ENCODE assay signal across 14 cellular contexts in the genomic region with DNA sequence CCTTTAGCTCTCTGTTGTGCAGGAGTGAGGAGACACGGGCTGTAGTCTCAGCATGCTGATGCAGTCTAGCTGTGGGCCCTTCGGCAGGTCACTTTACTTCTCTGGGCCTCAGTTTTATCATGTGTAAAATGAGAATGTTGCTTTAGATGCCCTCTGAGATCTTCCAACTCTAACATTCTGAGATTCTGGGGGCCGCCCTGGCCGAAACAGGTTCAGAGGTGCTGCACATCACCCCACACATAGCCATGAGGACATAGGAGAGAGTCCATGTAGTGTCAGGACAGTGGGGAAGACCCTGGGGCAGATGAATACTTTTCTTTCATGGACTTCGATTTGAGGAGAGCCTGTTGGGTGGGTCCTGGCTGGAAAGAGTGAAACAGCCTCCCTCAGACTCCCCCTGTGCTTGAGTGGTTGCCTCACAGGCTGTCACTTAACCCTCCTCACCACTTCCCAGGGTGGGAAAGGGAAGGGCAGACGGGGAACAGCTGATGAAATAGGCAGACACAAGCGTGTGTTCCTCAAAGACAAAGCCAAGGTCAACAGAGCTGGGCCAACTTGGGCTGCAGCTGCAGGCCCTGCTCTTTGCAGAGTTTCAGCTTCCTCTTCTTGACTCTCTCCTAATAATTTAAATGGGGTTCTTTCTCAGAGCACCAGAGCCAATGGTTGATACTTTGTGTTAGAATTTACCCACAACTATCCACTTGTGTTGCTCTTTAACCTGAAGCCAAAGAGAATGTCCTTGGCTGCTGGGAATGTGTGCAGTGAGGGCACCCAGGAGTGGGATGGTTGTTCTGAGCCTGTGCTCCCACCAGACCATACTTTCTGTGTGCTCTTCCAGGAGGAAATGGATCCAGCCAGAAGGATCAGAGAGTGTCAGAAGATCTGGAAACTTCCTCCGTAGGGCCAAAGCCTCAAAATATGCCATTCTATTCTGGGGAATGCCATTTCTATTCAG. TPM values are rescaled to one million over a fixed set of nuclear protein-coding genes. Genes with fewer than 3 reads are reported as not detected.
DNase-seq lines count a peak whose midpoint lies in the region; ATAC-seq and TF ChIP-seq lines count a peak whose summit lies in the region.
"Had no signal": no experiment of that assay in that cellular context is flagged by ENCODE, and none has a peak within 500 bp of the region (broad histone marks: within the 10 kb centered on the region; RNA-seq: fewer than 3 reads in every experiment).

No MANE protein-coding gene starts in this region.

- no peak for TF ChIP-seq CTCF in gastrocnemius medialis (IDR thresholded peaks at IDR 0.05 in 4 of 5, conservative IDR thresholded peaks at IDR 0.05 in 1 of 5)

- H3K4me1 ChIP-seq in gastrocnemius medialis, result peaks cover 7 to 18% of the 10 kb centered on the region in 2 donors

- ATAC-seq in gastrocnemius medialis (peak; percentile 18 to 52), GM19023 (IDR thresholded peaks at IDR 0.05; ENCODE audit: unreplicated experiment) (no peak), GM21737 (IDR thresholded peaks at IDR 0.05; ENCODE audit: unreplicated experiment) (no peak)
- ATAC-seq: activated naive CD8-positive, alpha-beta T cell treated with anti-CD3 and anti-CD28 coated beads, Interleukin-2, amount 50 U/mL, for 24 hours; CD8-positive, alpha-beta T cell; foreskin keratinocyte; natural killer cell had no signal

- no peaks in the 10 kb centered on the region for H3K9me3 ChIP-seq in gastrocnemius medialis

- H3K4me3 ChIP-seq in gastrocnemius medialis, result no peak overlapping the region

- in situ Hi-C loops in gastrocnemius medialis (cut with MboI; ENCODE audit: low sequenced_read_pairs in 4 of 4), result loop anchor here in 1 of 4 donors (10.0 kb wide), 1 partner anchor 698 kb away; no protein-coding TSS in a partner anchor

- DNase-seq in Kasumi-1 (lab: John Stamatoyannopoulos, UW) (peak; percentile 76 to 86), SIG-M5 treated with dmso at 0.1 percent for 504 hours (lab: John Stamatoyannopoulos, UW; ENCODE audit: unreplicated experiment) (peak; percentile 95), fibroblast of the conjunctiva (ENCODE audit: low read depth) (peak; percentile 73), gastrocnemius medialis (peak; percentile 24 to 65), NCI-H226 (no peak), NCI-H2029 (lab: John Stamatoyannopoulos, UW) (no peak)
- DNase-seq: activated naive CD8-positive, alpha-beta T cell treated with anti-CD3 and anti-CD28 coated beads, Interleukin-2, amount 50 U/mL, for 24 hours; CD8-positive, alpha-beta T cell; foreskin keratinocyte; natural killer cell; NCI-H2227 treated with DMSO at 0.1 percent for 48 hours; small intestine had no signal

- no peaks in the 10 kb centered on the region for H3K36me3 ChIP-seq in gastrocnemius medialis

- intact Hi-C loops in gastrocnemius medialis (cut with DNase I; ENCODE audit: low total_unique reads), result no loop called here

- TF ChIP-seq POLR2A in gastrocnemius medialis (IDR thresholded peaks at IDR 0.05), result no peak

- peak overlapping the region in 3 of 4 donors; percentile 10 to 48 (median 40) for H3K27ac ChIP-seq in gastrocnemius medialis
- H3K27ac ChIP-seq: foreskin keratinocyte had no signal

- H3K27me3 ChIP-seq in gastrocnemius medialis, result no peaks in the 10 kb centered on the region
- H3K27me3 ChIP-seq: foreskin keratinocyte had no signal

RNA-seq across cellular contexts. Expression of a gene that starts 14.7 kb away (rescaled TPM):
- 100 to 1,000 TPM; 231 to 500 (median 388) TPM for total RNA-seq in gastrocnemius medialis

Comparison
In these comparisons a context has a peak if more than half of its experiments do, and no peak if none do; other contexts are left out.
1. DNase-seq: peak in Kasumi-1 (2 of 2), SIG-M5 treated with dmso at 0.1 percent for 504 hours (single experiment), fibroblast of the conjunctiva (single experiment) and gastrocnemius medialis (2 of 2); none in NCI-H226 (single experiment) and NCI-H2029 (single experiment).
2. ATAC-seq: peak in gastrocnemius medialis (2 of 2); none in GM19023 (single experiment) and GM21737 (single experiment).